23 cellular contexts compared by ENCODE assay signal in genomic region chr11:131895865-131896264, GRCh38.
"Had no signal": no experiment of that assay in that cellular context is flagged by ENCODE, and none has a peak within 500 bp of the region (broad histone marks: within the 10 kb centered on the region; RNA-seq: fewer than 3 reads in every experiment).

No MANE protein-coding gene starts in this region.

- ATAC-seq: gastrocnemius medialis, left colon, lower lobe of right lung, T-cell, WTC11 had no signal

- DNase-seq: activated CD4-positive, alpha-beta memory T cell treated with anti-CD3 and anti-CD28 coated beads, Interleukin-2, amount 10 ng/mL, durations not matched to agents 7 days and 5 days; activated CD4-positive, alpha-beta T cell treated with anti-CD3 and anti-CD28 coated beads for 4 hours; activated naive CD4-positive, alpha-beta T cell treated with anti-CD3 and anti-CD28 coated beads, Interleukin-2, amount 10 ng/mL, durations not matched to agents 7 days and 5 days; activated T-cell treated with anti-CD3 and anti-CD28 coated beads, Interleukin-2, amount 50 U/mL, for 24 hours; caudate nucleus; cortex of kidney; effector CD4-positive, alpha-beta T cell; gastrocnemius medialis; left colon; lower lobe of right lung; nephron progenitor cell; occipital lobe; right cardiac atrium; stimulated activated CD4-positive, alpha-beta T cell treated with anti-CD3 and anti-CD28 coated beads, Interleukin-4, amount 100 ng/mL, for 24 hours; stimulated activated naive CD4-positive, alpha-beta T cell treated with Interleukin-2 at 50 U/mL for 16 hours; substantia nigra; T-cell; T1000; transverse colon had no signal

- H3K27me3 ChIP-seq: gastrocnemius medialis, heart left ventricle, transverse colon had no signal

- H3K9me3 ChIP-seq: gastrocnemius medialis, lower lobe of right lung, prostate gland, transverse colon had no signal

- H3K27ac ChIP-seq: gastrocnemius medialis, lower lobe of right lung, prostate gland, skin epidermis, transverse colon had no signal

- H3K4me1 ChIP-seq: gastrocnemius medialis, lower lobe of right lung, prostate gland, transverse colon had no signal

- H3K4me3 ChIP-seq: gastrocnemius medialis, heart left ventricle, lower lobe of right lung, prostate gland, skin epidermis, transverse colon had no signal

- H3K36me3 ChIP-seq: gastrocnemius medialis, heart left ventricle, lower lobe of right lung, prostate gland, transverse colon had no signal
